In genomic region chr16:30934827-30935557, GRCh38 we compare ENCODE assay signal across 8 cellular contexts. TPM values are rescaled to one million over a fixed set of nuclear protein-coding genes. Genes with fewer than 3 reads are reported as not detected.
DNase-seq lines count a peak whose midpoint lies in the region; ATAC-seq, FAIRE-seq and TF ChIP-seq lines count a peak whose summit lies in the region.

No MANE protein-coding gene starts in this region.

- CTCF ChIA-PET in mammary epithelial cell (lab: Charles Lee; ENCODE audit: low non-redundant PET): no interaction called here

- intact Hi-C loops in mammary epithelial cell (cut with micrococcal nuclease): no loop called here

- H4K20me1 ChIP-seq in OCI-LY3 (ENCODE audit: insufficient read depth, low read length): no peaks in the 10 kb centered on the region
- H4K20me1 ChIP-seq in mammary epithelial cell (ENCODE audit: insufficient read depth, low read length): no peaks in the 10 kb centered on the region

- H3K4me3 ChIP-seq in AG09309 (ENCODE audit: control insufficient read depth, low read depth, low read length) (no peak overlapping the region), OCI-LY3 (ENCODE audit: low read length) (no peak overlapping the region), mammary epithelial cell (replicated peaks in 1 of 3; ENCODE audit: insufficient read depth in 1 of 3, low read depth in 2 of 3, low read length in 3 of 3) (no peak overlapping the region)

- H3K4me1 ChIP-seq in OCI-LY3 (ENCODE audit: low read length): no peaks in the 10 kb centered on the region
- H3K4me1 ChIP-seq in mammary epithelial cell (ENCODE audit: insufficient read depth, low read length): peaks cover 3% of the 10 kb centered on the region

- TF ChIP-seq CTCF in AG09309 (IDR thresholded peaks at IDR 0.05; ENCODE audit: control insufficient read depth, insufficient read depth, low read depth, low read length, missing control alignments): peak; percentile 67
- TF ChIP-seq CTCF in GM12872 (IDR thresholded peaks at IDR 0.05; ENCODE audit: insufficient read depth, low read depth, low read length): peak; percentile 75
- TF ChIP-seq CTCF in OCI-LY3 (IDR thresholded peaks at IDR 0.05; ENCODE audit: low read depth, low read length): peak; percentile 47
- TF ChIP-seq CTCF in mammary epithelial cell (conservative IDR thresholded peaks at IDR 0.05 in 1 of 2, IDR thresholded peaks at IDR 0.05 in 1 of 2; ENCODE audit: extremely low read depth in 1 of 2, insufficient read depth in 1 of 2, low read depth in 1 of 2, low read length in 2 of 2): peak; percentile 53 to 68

- DNase-seq in AG09309 (ENCODE audit: low read depth) (no peak), mammary epithelial cell (peak; percentile 26), lung microvascular endothelial cell (ENCODE audit: low read depth in 2 of 2) (peak; percentile 72 to 77), GM19239 (ENCODE audit: insufficient read length, low spot score) (no peak), HPDE6-E6E7 (ENCODE audit: extremely low spot score) (no peak)

- in situ Hi-C loops in mammary epithelial cell (cut with MboI; ENCODE audit: low sequenced_read_pairs in 2 of 2): no loop called here

- BruUV-seq in mammary epithelial cell (replicated peaks; lab: Mats Ljungman, UMichigan): no TSS peak

- no peak overlapping the region for H2AFZ ChIP-seq in OCI-LY3 (ENCODE audit: low read depth, low read length)
- no peak overlapping the region for H2AFZ ChIP-seq in mammary epithelial cell (ENCODE audit: low read depth, low read length)

- H3K79me2 ChIP-seq in OCI-LY3 (ENCODE audit: low read length) (no peaks in the 10 kb centered on the region), mammary epithelial cell (ENCODE audit: insufficient read depth, low read length) (no peaks in the 10 kb centered on the region)

- H3K27ac ChIP-seq in OCI-LY3 (ENCODE audit: low read length) (no peak overlapping the region), mammary epithelial cell (ENCODE audit: insufficient read depth, low read depth, low read length) (no peak overlapping the region)

- H3K9ac ChIP-seq in OCI-LY3 (ENCODE audit: low read length) (no peak overlapping the region), mammary epithelial cell (ENCODE audit: insufficient read depth, low read length) (no peak overlapping the region)

- no peak for ATAC-seq in GM21381 (IDR thresholded peaks at IDR 0.05; ENCODE audit: unreplicated experiment)

- FAIRE-seq in GM19239 (lab: Jason Lieb, UNC): no peak

- no peak overlapping the region for H3K4me2 ChIP-seq in OCI-LY3 (ENCODE audit: low read length)
- no peak overlapping the region for H3K4me2 ChIP-seq in mammary epithelial cell (ENCODE audit: insufficient read depth, low read depth, low read length)

- H3K27me3 ChIP-seq in OCI-LY3 (ENCODE audit: low read depth, low read length): no peaks in the 10 kb centered on the region
- H3K27me3 ChIP-seq in mammary epithelial cell (ENCODE audit: insufficient read depth, low read length): no peaks in the 10 kb centered on the region

- H3K9me3 ChIP-seq in OCI-LY3 (ENCODE audit: insufficient read depth, low read length): no peaks in the 10 kb centered on the region
- no peaks in the 10 kb centered on the region for H3K9me3 ChIP-seq in mammary epithelial cell (replicated peaks; ENCODE audit: insufficient read depth, low read length)

- WGBS in mammary epithelial cell (ENCODE audit: low coverage, missing lambda C conversion rate): 65% methylated on average over 12 of the region's 12 CpGs

- dilution Hi-C loops in mammary epithelial cell (cut with HindIII; ENCODE audit: low sequenced_read_pairs): loop anchor here (5.0 kb wide), 1 partner anchor 153 kb away; no protein-coding TSS in a partner anchor

- H3K36me3 ChIP-seq in OCI-LY3 (replicated peaks; ENCODE audit: low read depth, low read length): peaks cover 3% of the 10 kb centered on the region
- H3K36me3 ChIP-seq in mammary epithelial cell (ENCODE audit: insufficient read depth, low read length): peaks cover 7% of the 10 kb centered on the region

RNA-seq across cellular contexts. Expression of gene FBXL19, which starts 11.6 kb away (rescaled TPM):
- total RNA-seq in mammary epithelial cell (10 to 100 TPM; 18.5 to 24.9 TPM), lung microvascular endothelial cell (14.3 and 15.7 TPM in 2 replicates)
- polyA plus RNA-seq in mammary epithelial cell: 8.4 TPM
- polyA minus RNA-seq in mammary epithelial cell: 28.9 TPM

RNA-seq across cellular contexts. Expression of gene ORAI3, which starts 13.9 kb away (rescaled TPM):
- total RNA-seq in mammary epithelial cell (10 to 100 TPM; 31.7 to 37.2 TPM), lung microvascular endothelial cell (22.9 and 24.8 TPM in 2 replicates)
- 31.2 TPM for polyA plus RNA-seq in mammary epithelial cell
- 29.5 TPM for polyA minus RNA-seq in mammary epithelial cell

RNA-seq across cellular contexts. Expression of gene SETD1A, which starts 22.6 kb away (rescaled TPM):
- 10 to 100 TPM in 1 of 2 donors, 1 to 10 TPM in 1; 8.5 to 14.8 TPM for total RNA-seq in mammary epithelial cell
- polyA plus RNA-seq in mammary epithelial cell: 2.6 TPM
- polyA minus RNA-seq in mammary epithelial cell: 10.4 TPM
- 1.7 and 2.2 TPM in 2 replicates for total RNA-seq in lung microvascular endothelial cell

RNA-seq across cellular contexts. Expression of gene CTF1, which starts 38.6 kb away (rescaled TPM):
- total RNA-seq in mammary epithelial cell: 1 to 10 TPM in 1 of 2 donors, under 1 TPM in 1; 0.94 to 2.8 TPM
- polyA plus RNA-seq in mammary epithelial cell: 2.1 TPM
- polyA minus RNA-seq in mammary epithelial cell: 3.3 TPM
- 0.22 and 0.40 TPM in 2 replicates for total RNA-seq in lung microvascular endothelial cell

RNA-seq across cellular contexts. Expression of gene BCL7C, which starts 41.1 kb away (rescaled TPM):
- total RNA-seq in mammary epithelial cell (10 to 100 TPM; 26.1 to 28.5 TPM), lung microvascular endothelial cell (39.7 and 72.0 TPM in 2 replicates)
- polyA plus RNA-seq in mammary epithelial cell: 22.5 TPM
- 1.7 TPM for polyA minus RNA-seq in mammary epithelial cell

Comparison
In these comparisons a context has a peak if more than half of its experiments do, and no peak if none do; other contexts are left out.
1. DNase-seq: peak in mammary epithelial cell (single experiment) and lung microvascular endothelial cell (2 of 2); none in AG09309 (single experiment), GM19239 (single experiment) and HPDE6-E6E7 (single experiment).
2. Peak in every context shown above with its lines, with median percentiles within 50 percentile points of each other: CTCF ChIP-seq.